In genomic region chr18:23137093-23137640, GRCh38 we compare ENCODE assay signal across 8 cellular contexts. TPM values are rescaled to one million over a fixed set of nuclear protein-coding genes. Genes with fewer than 3 reads are reported as not detected.
DNase-seq lines count a peak whose midpoint lies in the region; ATAC-seq, FAIRE-seq and TF ChIP-seq lines count a peak whose summit lies in the region.

No MANE protein-coding gene starts in this region.

- TF ChIP-seq CTCF in A673 (conservative IDR thresholded peaks at IDR 0.05; ENCODE audit: low read depth, low read length) = no peak
- no peak for TF ChIP-seq CTCF in GM23338 (conservative IDR thresholded peaks at IDR 0.05; ENCODE audit: low read depth in 2 of 2)
- no peak for TF ChIP-seq CTCF in astrocyte (IDR thresholded peaks at IDR 0.05; ENCODE audit: insufficient read depth, low read depth, low read length)

- H3K36me3 Mint-ChIP-seq in GM23338 (ENCODE audit: low read depth) (peaks cover 8% of the 10 kb centered on the region; the same call in 2 of the 3 replicates), astrocyte (ENCODE audit: low read depth, unreplicated experiment) (peaks cover 5% of the 10 kb centered on the region)

- H4K20me1 ChIP-seq in GM23338 (replicated peaks; ENCODE audit: insufficient read depth) (peaks cover 9% of the 10 kb centered on the region; the same call in 1 of the 2 replicates), astrocyte (ENCODE audit: insufficient read depth, low read length) (peaks cover 52% of the 10 kb centered on the region)

- peak overlapping the region; percentile 73 for H3K9ac ChIP-seq in astrocyte (ENCODE audit: low read length)

- H2AFZ ChIP-seq in GM23338 (0 out of 2 replicates have a peak overlapping the region, but pooled peaks have one; percentile 81), astrocyte (ENCODE audit: low read depth, low read length) (peak overlapping the region; percentile 73)

- H3K27me3 ChIP-seq in A673 (replicated peaks; ENCODE audit: insufficient read depth, low read depth, low read length, poor library complexity) (no peaks in the 10 kb centered on the region), GM23338 (ENCODE audit: insufficient read depth) (peaks cover 22% of the 10 kb centered on the region), astrocyte (ENCODE audit: insufficient read depth, low read length) (no peaks in the 10 kb centered on the region)

- ATAC-seq in GM23338 (peak; percentile 11), GM19455 (IDR thresholded peaks at IDR 0.05; ENCODE audit: unreplicated experiment) (no peak), HG03460 (IDR thresholded peaks at IDR 0.05; ENCODE audit: unreplicated experiment) (no peak), GM18873 (IDR thresholded peaks at IDR 0.05; ENCODE audit: low FRiP score, unreplicated experiment) (no peak)

- peaks cover 10% of the 10 kb centered on the region for H3F3A ChIP-seq in GM23338 (replicated peaks; ENCODE audit: low read depth)

- TSS peak; percentile 56 for BruUV-seq in A673 (replicated peaks; lab: Mats Ljungman, UMichigan)

- no peak overlapping the region for H3K4me3 ChIP-seq in A673 (ENCODE audit: low read depth, low read length, poor library complexity, severe bottlenecking)
- H3K4me3 ChIP-seq in GM23338 = peak overlapping the region; percentile 60
- H3K4me3 ChIP-seq in astrocyte (ENCODE audit: insufficient read depth, low read depth, low read length) = peak overlapping the region; percentile 70

- H3K9me2 ChIP-seq in GM23338 (ENCODE audit: insufficient read depth) = no peaks in the 10 kb centered on the region

- H3K4me1 Mint-ChIP-seq in GM23338 = peaks cover 52% of the 10 kb centered on the region
- peaks cover 18% of the 10 kb centered on the region for H3K4me1 Mint-ChIP-seq in astrocyte (ENCODE audit: low read depth, unreplicated experiment)

- peaks cover 14% of the 10 kb centered on the region for H3K4me1 ChIP-seq in A673 (ENCODE audit: insufficient read depth, low read length, poor library complexity, severe bottlenecking)
- H3K4me1 ChIP-seq in GM23338 (ENCODE audit: insufficient read depth) = peaks cover 33% of the 10 kb centered on the region
- peaks cover 31% of the 10 kb centered on the region for H3K4me1 ChIP-seq in astrocyte (ENCODE audit: insufficient read depth, low read length)

- no peaks in the 10 kb centered on the region for H3K36me3 ChIP-seq in A673 (ENCODE audit: insufficient read depth, low read length, poor library complexity, severe bottlenecking)
- H3K36me3 ChIP-seq in GM23338 (ENCODE audit: insufficient read depth) = no peaks in the 10 kb centered on the region; the same call in 1 of the 2 replicates
- no peaks in the 10 kb centered on the region for H3K36me3 ChIP-seq in astrocyte (ENCODE audit: insufficient read depth, low read length)

- POLR2A ChIA-PET in A673 (lab: Charles Lee; ENCODE audit: low non-redundant PET) = interaction anchor here (0.6 kb wide), 1 partner anchor 912 kb away, joined by 3 read pairs; no protein-coding TSS in a partner anchor

- intact Hi-C loops in A673 (cut with micrococcal nuclease; ENCODE audit: unreplicated experiment) = loop anchor here (5.0 to 10.0 kb wide), 2 partner anchors 55 to 322 kb away; no protein-coding TSS in a partner anchor

- no peak for FAIRE-seq in astrocyte (lab: Jason Lieb, UNC)

- H3K27me3 Mint-ChIP-seq in GM23338 (ENCODE audit: insufficient read depth, low read depth, poor library complexity) (peaks cover 29% of the 10 kb centered on the region), astrocyte (ENCODE audit: low read depth, unreplicated experiment) (no peaks in the 10 kb centered on the region)

- peaks cover 60% of the 10 kb centered on the region for H3K79me2 ChIP-seq in GM23338 (replicated peaks; ENCODE audit: insufficient read depth)
- H3K79me2 ChIP-seq in astrocyte (ENCODE audit: insufficient read depth, low read length) = peaks cover 53% of the 10 kb centered on the region

- H3K9me3 ChIP-seq in A673 (ENCODE audit: low read depth, low read length, poor library complexity, severe bottlenecking) = no peaks in the 10 kb centered on the region
- no peaks in the 10 kb centered on the region for H3K9me3 ChIP-seq in astrocyte (ENCODE audit: insufficient read depth, low read depth, low read length)

- H3K4me3 Mint-ChIP-seq in GM23338 = peak overlapping the region; percentile 81
- peak overlapping the region; percentile 91 for H3K4me3 Mint-ChIP-seq in astrocyte (ENCODE audit: unreplicated experiment)

- H3K9me3 Mint-ChIP-seq in GM23338 = no peaks in the 10 kb centered on the region
- H3K9me3 Mint-ChIP-seq in astrocyte (ENCODE audit: unreplicated experiment) = no peaks in the 10 kb centered on the region

- H3K27ac Mint-ChIP-seq in GM23338 (no peak overlapping the region), astrocyte (ENCODE audit: unreplicated experiment) (peak overlapping the region; percentile 69)

- no peak overlapping the region for H3K27ac ChIP-seq in A673 (ENCODE audit: low read depth, low read length, poor library complexity, severe bottlenecking)
- H3K27ac ChIP-seq in GM23338 (ENCODE audit: low read depth) = no peak overlapping the region
- H3K27ac ChIP-seq in astrocyte (ENCODE audit: low read depth, low read length) = no peak overlapping the region

- H3K4me2 ChIP-seq in GM23338 = peak overlapping the region; percentile 78
- peak overlapping the region; percentile 97 for H3K4me2 ChIP-seq in astrocyte (ENCODE audit: low read length)

- DNase-seq in A673 (ENCODE audit: low spot score) = no peak
- peak; percentile 54 for DNase-seq in GM23338 (ENCODE audit: low spot score)
- peak; percentile 28 for DNase-seq in astrocyte (ENCODE audit: low read depth)
- peak; percentile 16 to 57 for DNase-seq in lung microvascular endothelial cell (ENCODE audit: low read depth in 2 of 2)
- DNase-seq in A172 (ENCODE audit: low spot score) = no peak

- CTCF ChIA-PET in A673 (lab: Charles Lee) = no interaction called here

TF ChIP-seq in GM23338, 12 proteins besides CTCF, POLR2A, EP300 and RAD21:
- TF ChIP-seq STAT1 (IDR thresholded peaks at IDR 0.05; ENCODE audit: unreplicated experiment) (no peak), JUNB (IDR thresholded peaks at IDR 0.05; ENCODE audit: unreplicated experiment) (no peak), POLR2AphosphoS5 (IDR thresholded peaks at IDR 0.05; ENCODE audit: low read depth) (0 out of 2 replicates have a peak, but pooled peaks have one; percentile 23), ZNF331 (CRISPR knock-in tag; IDR thresholded peaks at IDR 0.05; ENCODE audit: low read depth) (no peak), EZH2 (IDR thresholded peaks at IDR 0.05; ENCODE audit: low read depth, unreplicated experiment) (peak; percentile 37)

RNA-seq across cellular contexts. Expression of gene CABLES1, which starts 1.9 kb away (rescaled TPM):
- total RNA-seq in A673 (2021) = 7.1 and 7.2 TPM in 2 replicates
- total RNA-seq in GM23338 (2014; rRNA removed; shearing (Covaris generic)) = 8.8 and 12.4 TPM in 2 replicates
- polyA plus RNA-seq in GM23338 (2016; fragmentation: Nextera tagmentation; extraction: Ambion mirVana) = 2.6 and 3.4 TPM in 2 replicates
- 12.2 and 14.5 TPM in 2 replicates for total RNA-seq in astrocyte
- 29.9 and 74.8 TPM in 2 replicates for total RNA-seq in lung microvascular endothelial cell
- total RNA-seq in A172 (2014; rRNA removed; shearing (Covaris generic)) = 7.1 and 11.3 TPM in 2 replicates

Comparison
In these comparisons a context has a peak if more than half of its experiments do, and no peak if none do; other contexts are left out.
1. DNase-seq: peak in GM23338 (single experiment), astrocyte (single experiment) and lung microvascular endothelial cell (2 of 2); none in A673 (single experiment) and A172 (single experiment).